Comparison of ENCODE assay signal across 8 cellular contexts in the genomic region with DNA sequence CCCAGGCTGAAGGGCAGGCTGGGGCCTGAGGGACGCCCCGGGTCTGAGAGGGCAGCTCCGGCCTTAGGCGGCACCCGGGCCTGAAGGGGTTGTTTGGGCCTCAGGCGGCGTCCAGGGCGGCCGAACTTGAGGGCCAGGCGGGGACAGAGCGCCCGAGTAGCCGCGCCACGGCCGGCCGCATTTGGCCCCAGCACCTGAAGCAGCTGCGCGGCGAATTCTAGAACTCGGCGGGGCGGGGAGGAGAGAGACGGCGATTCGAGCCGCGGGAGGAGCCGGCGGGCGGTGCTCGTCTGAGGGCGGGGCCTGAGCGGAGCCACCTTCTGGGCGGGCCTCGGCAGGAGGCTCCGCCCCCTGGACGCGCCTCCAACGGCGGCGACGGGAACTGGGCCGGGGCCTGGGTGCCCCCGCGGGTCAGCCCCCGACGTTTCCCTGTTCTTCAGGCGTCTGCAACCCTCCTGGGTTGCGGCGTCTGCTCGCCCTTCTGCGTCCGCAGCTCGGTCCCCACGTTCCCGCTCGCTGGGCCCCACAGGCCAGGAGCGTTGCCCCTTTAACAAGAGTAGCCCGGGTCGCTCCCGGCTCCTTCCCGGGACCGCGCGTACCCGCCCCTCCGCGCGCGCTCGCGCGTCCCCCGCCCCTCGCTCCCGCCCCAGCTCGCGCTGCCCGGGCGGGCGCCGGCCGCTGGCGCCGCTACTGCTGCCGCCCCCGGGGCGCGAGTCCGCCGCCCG. TPM values are rescaled to one million over a fixed set of nuclear protein-coding genes. Genes with fewer than 3 reads are reported as not detected.
DNase-seq lines count a peak whose midpoint lies in the region; ATAC-seq lines count a peak whose summit lies in the region.

A gene with protein sequence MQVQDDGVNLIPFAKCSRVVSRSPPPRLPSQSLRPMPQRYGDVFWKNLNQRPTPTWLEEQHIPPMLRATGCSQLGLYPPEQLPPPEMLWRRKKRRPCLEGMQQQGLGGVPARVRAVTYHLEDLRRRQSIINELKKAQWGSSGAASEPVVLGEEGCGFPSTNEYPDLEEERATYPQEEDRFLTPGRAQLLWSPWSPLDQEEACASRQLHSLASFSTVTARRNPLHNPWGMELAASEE (minus strand): TSS at position 221 of the 725 bp plus-strand sequence. CDS start 3,085 bp downstream, outside the sequence.
Gene KIF1C, plus strand, starts transcription at position 649 of the 725 bp plus-strand sequence. CDS start 2,297 bp downstream, outside the sequence.

- ATAC-seq in GM18873 (IDR thresholded peaks at IDR 0.05; ENCODE audit: low FRiP score, unreplicated experiment) = peak; percentile 78
- peak; percentile 88 for ATAC-seq in HG03108 (IDR thresholded peaks at IDR 0.05; ENCODE audit: unreplicated experiment)

- DNase-seq in AG08396 (ENCODE audit: low spot score) (peak; percentile 99), NCI-H345 (lab: John Stamatoyannopoulos, UW) (peak; percentile 84), cerebellum (ENCODE audit: low spot score) (peak; percentile 99), kidney tubule cell (ENCODE audit: low spot score) (peak; percentile 93)
- peak; percentile 85 for DNase-seq in activated CD4-positive, alpha-beta T cell treated with anti-CD3 and anti-CD28 coated beads for 1 hour
- peak; percentile 78 for DNase-seq in stimulated activated CD4-positive, alpha-beta T cell treated with anti-CD3 and anti-CD28 coated beads, Interleukin-1b, Interleukin-23, amount 100 ng/mL, for 1 hour (ENCODE audit: low read depth in 2 of 2)

RNA-seq across cellular contexts. Expression of the first gene that starts in this region (rescaled TPM):
- 0.27 TPM for total RNA-seq in cerebellum

RNA-seq across cellular contexts. Expression of gene KIF1C, which starts in this region (rescaled TPM):
- total RNA-seq in cerebellum = 15.2 TPM

Comparison
In these comparisons a context has a peak if more than half of its experiments do, and no peak if none do; other contexts are left out.
1. Peak in every context shown above with its lines: DNase-seq and ATAC-seq.